ENCODE assay signal across 20 cellular contexts in genomic region chr15:95857758-95858157, GRCh38.
DNase-seq lines count a peak whose midpoint lies in the region; ATAC-seq and TF ChIP-seq lines count a peak whose summit lies in the region.
"Had no signal": no experiment of that assay in that cellular context is flagged by ENCODE, and none has a peak within 500 bp of the region (broad histone marks: within the 10 kb centered on the region; RNA-seq: fewer than 3 reads in every experiment).

No MANE protein-coding gene starts in this region.

- no peak overlapping the region for H3K14ac ChIP-seq in mesenchymal stem cell (ENCODE audit: low read length in 2 of 2)

- DNase-seq in Right ventricle myocardium inferior (ENCODE audit: missing footprints), result no peak
- no peak for DNase-seq in Right ventricle myocardium superior
- DNase-seq in amniotic epithelial cell (ENCODE audit: low read depth), result peak; percentile 63
- DNase-seq in mesenchymal stem cell, result peak; percentile 78
- DNase-seq in type B pancreatic cell (ENCODE audit: extremely low spot score, unreplicated experiment), result no peak
- DNase-seq in foreskin keratinocyte, result no peak
- no peak for DNase-seq in GOT3 (lab: John Stamatoyannopoulos, UW)
- DNase-seq: C1 segment of cervical spinal cord, DMS153, H7, NCI-H1105 treated with DMSO at 0.1 percent for 48 hours, NCI-H187, NCI-H2171, NCI-H446 treated with DMSO at 0.1 percent for 48 hours, NCI-H774, SHP77 treated with DMSO at 0.1 percent for 48 hours had no signal

- H3K36me3 Mint-ChIP-seq in type B pancreatic cell, result peaks cover 3% of the 10 kb centered on the region

- no peak overlapping the region for H3K18ac ChIP-seq in mesenchymal stem cell (ENCODE audit: low read depth in 1 of 2, low read length in 2 of 2)

- no peaks in the 10 kb centered on the region for H3K27me3 ChIP-seq in mesenchymal stem cell (ENCODE audit: control insufficient read depth in 1 of 2, insufficient read depth in 1 of 2, low read length in 2 of 2)
- H3K27me3 ChIP-seq in foreskin keratinocyte, result no peaks in the 10 kb centered on the region

- H3K27me3 Mint-ChIP-seq in type B pancreatic cell, result no peaks in the 10 kb centered on the region

- no peak overlapping the region for H2BK15ac ChIP-seq in mesenchymal stem cell (ENCODE audit: low read depth, poor library complexity, severe bottlenecking)

- no peak overlapping the region for H4K8ac ChIP-seq in mesenchymal stem cell (ENCODE audit: low read length)

- H2AFZ ChIP-seq in mesenchymal stem cell (ENCODE audit: low read depth, low read length), result no peak overlapping the region

- no peaks in the 10 kb centered on the region for H3K79me1 ChIP-seq in mesenchymal stem cell (replicated peaks; ENCODE audit: low read length, poor library complexity, severe bottlenecking)

- no peak overlapping the region for H2AK5ac ChIP-seq in mesenchymal stem cell (ENCODE audit: low read length, severe bottlenecking)

- H3K4me3 Mint-ChIP-seq in type B pancreatic cell, result no peak overlapping the region

- H2BK12ac ChIP-seq in mesenchymal stem cell (ENCODE audit: low read length in 2 of 2), result no peak overlapping the region

- H3K4me1 Mint-ChIP-seq in type B pancreatic cell (ENCODE audit: unreplicated experiment), result peaks cover 17% of the 10 kb centered on the region

- peak overlapping the region; percentile 57 for H3K27ac Mint-ChIP-seq in type B pancreatic cell

- H3K4ac ChIP-seq in mesenchymal stem cell (ENCODE audit: low read depth in 1 of 2, low read length in 2 of 2), result no peak overlapping the region

- no peak overlapping the region for H3K27ac ChIP-seq in mesenchymal stem cell (ENCODE audit: low read length, poor library complexity, severe bottlenecking)
- no peak overlapping the region for H3K27ac ChIP-seq in foreskin keratinocyte
- H3K27ac ChIP-seq: 22Rv1 had no signal

- no peak overlapping the region for H3K4me2 ChIP-seq in mesenchymal stem cell (ENCODE audit: low read length, poor library complexity, severe bottlenecking)

- no peak overlapping the region for H2BK120ac ChIP-seq in mesenchymal stem cell (ENCODE audit: low read depth, low read length)

- no peak overlapping the region for H2BK5ac ChIP-seq in mesenchymal stem cell (ENCODE audit: low read depth, low read length, poor library complexity, severe bottlenecking)

- intact Hi-C loops in Right ventricle myocardium inferior (cut with DNase I), result no loop called here
- intact Hi-C loops in Right ventricle myocardium superior (cut with DNase I), result no loop called here

- H3K23ac ChIP-seq in mesenchymal stem cell (ENCODE audit: low read length in 2 of 2), result no peak overlapping the region

- no peak overlapping the region for H3K4me3 ChIP-seq in mesenchymal stem cell (ENCODE audit: insufficient read depth in 1 of 2, low read depth in 1 of 2, low read length in 2 of 2)

- peaks cover 10% of the 10 kb centered on the region for H3K9me3 Mint-ChIP-seq in type B pancreatic cell

- no peaks in the 10 kb centered on the region for H3K9me3 ChIP-seq in mesenchymal stem cell (ENCODE audit: control insufficient read depth, low read length)

- ATAC-seq in Right ventricle myocardium inferior, result peak; percentile 31
- ATAC-seq in Right ventricle myocardium superior (ENCODE audit: poor library complexity), result no peak
- ATAC-seq in GM18858 (IDR thresholded peaks at IDR 0.05; ENCODE audit: unreplicated experiment), result no peak
- ATAC-seq in foreskin keratinocyte, result no peak
- ATAC-seq: HepG2, Panc1 had no signal

- H3K36me3 ChIP-seq in mesenchymal stem cell (ENCODE audit: control insufficient read depth in 1 of 2, insufficient read depth in 2 of 2, low read depth in 1 of 2, low read length in 2 of 2), result no peaks in the 10 kb centered on the region

- H4K91ac ChIP-seq in mesenchymal stem cell (ENCODE audit: low read length), result no peak overlapping the region

- no peak overlapping the region for H3K9ac ChIP-seq in mesenchymal stem cell (ENCODE audit: low read length)

- H3K4me1 ChIP-seq in mesenchymal stem cell (ENCODE audit: control insufficient read depth, insufficient read depth, low read depth, low read length) (no peaks in the 10 kb centered on the region), foreskin keratinocyte (no peaks in the 10 kb centered on the region)

- no peak for TF ChIP-seq CTCF in type B pancreatic cell (conservative IDR thresholded peaks at IDR 0.05)
- TF ChIP-seq CTCF in foreskin keratinocyte (conservative IDR thresholded peaks at IDR 0.05), result no peak

Comparison
In these comparisons a context has a peak if more than half of its experiments do, and no peak if none do; other contexts are left out.
1. DNase-seq: peak in amniotic epithelial cell (single experiment) and mesenchymal stem cell (single experiment); none in Right ventricle myocardium inferior (single experiment), Right ventricle myocardium superior (single experiment), type B pancreatic cell (single experiment), foreskin keratinocyte (0 of 2) and GOT3 (single experiment).